Comparison of ENCODE assay signal across 2 cellular contexts in the genomic region with DNA sequence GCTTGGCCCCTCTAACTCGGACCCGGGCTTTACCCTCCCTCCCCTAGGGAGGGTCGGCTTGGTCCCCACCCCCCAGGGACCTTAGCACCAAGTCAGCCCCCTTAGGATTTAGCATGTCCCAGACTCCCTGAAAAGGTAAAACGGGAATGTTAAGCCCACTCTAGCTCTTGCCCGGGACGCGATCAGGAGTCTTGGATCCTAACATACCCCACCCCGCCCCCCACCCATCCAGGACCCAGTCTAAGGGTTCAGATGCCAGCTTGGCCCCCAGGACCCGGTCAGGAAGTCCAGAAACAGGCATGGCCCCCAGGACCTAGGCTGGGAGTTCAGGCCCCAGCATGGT.
TF ChIP-seq lines count a peak whose summit lies in the region.

No MANE protein-coding gene starts in this region.

TF ChIP-seq in HEK293, 187 proteins besides CTCF, POLR2A, EP300 and RAD21:
- no peak for TF ChIP-seq PRDM1 (tag by site-specific recombination; IDR thresholded peaks at IDR 0.05)
- peak; percentile 79 for TF ChIP-seq ZBTB48 (tag by site-specific recombination; IDR thresholded peaks at IDR 0.05)
- TF ChIP-seq ZNF624 (tag by site-specific recombination; IDR thresholded peaks at IDR 0.05): no peak
- TF ChIP-seq TCF7L2 (IDR thresholded peaks at IDR 0.05; ENCODE audit: borderline replicate concordance, low read depth, low read length): no peak
- no peak for TF ChIP-seq ZNF37A (tag by site-specific recombination; IDR thresholded peaks at IDR 0.05)
- TF ChIP-seq KLF10 (tag by site-specific recombination; IDR thresholded peaks at IDR 0.05): 0 out of 2 replicates have a peak, but pooled peaks have one; percentile 1
TF ChIP-seq in HEK293: peak in this region for 2.

TF ChIP-seq in HepG2, 621 proteins besides CTCF, POLR2A, EP300 and RAD21:
- TF ChIP-seq, protein P1, sequence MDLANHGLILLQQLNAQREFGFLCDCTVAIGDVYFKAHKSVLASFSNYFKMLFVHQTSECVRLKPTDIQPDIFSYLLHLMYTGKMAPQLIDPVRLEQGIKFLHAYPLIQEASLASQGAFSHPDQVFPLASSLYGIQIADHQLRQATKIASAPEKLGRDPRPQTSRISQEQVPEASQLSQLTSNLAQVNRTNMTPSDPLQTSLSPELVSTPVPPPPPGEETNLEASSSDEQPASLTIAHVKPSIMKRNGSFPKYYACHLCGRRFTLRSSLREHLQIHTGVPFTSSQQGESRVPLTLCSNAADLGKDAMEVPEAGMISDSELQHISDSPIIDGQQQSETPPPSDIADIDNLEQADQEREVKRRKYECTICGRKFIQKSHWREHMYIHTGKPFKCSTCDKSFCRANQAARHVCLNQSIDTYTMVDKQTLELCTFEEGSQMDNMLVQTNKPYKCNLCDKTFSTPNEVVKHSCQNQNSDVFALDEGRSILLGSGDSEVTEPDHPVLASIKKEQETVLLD (CRISPR knock-in tag; IDR thresholded peaks at IDR 0.05; ENCODE audit: low read depth): 0 out of 2 replicates have a peak, but pooled peaks have one; percentile 1
- TF ChIP-seq RCOR2 (CRISPR knock-in tag; IDR thresholded peaks at IDR 0.05): no peak
- TF ChIP-seq, protein P2, sequence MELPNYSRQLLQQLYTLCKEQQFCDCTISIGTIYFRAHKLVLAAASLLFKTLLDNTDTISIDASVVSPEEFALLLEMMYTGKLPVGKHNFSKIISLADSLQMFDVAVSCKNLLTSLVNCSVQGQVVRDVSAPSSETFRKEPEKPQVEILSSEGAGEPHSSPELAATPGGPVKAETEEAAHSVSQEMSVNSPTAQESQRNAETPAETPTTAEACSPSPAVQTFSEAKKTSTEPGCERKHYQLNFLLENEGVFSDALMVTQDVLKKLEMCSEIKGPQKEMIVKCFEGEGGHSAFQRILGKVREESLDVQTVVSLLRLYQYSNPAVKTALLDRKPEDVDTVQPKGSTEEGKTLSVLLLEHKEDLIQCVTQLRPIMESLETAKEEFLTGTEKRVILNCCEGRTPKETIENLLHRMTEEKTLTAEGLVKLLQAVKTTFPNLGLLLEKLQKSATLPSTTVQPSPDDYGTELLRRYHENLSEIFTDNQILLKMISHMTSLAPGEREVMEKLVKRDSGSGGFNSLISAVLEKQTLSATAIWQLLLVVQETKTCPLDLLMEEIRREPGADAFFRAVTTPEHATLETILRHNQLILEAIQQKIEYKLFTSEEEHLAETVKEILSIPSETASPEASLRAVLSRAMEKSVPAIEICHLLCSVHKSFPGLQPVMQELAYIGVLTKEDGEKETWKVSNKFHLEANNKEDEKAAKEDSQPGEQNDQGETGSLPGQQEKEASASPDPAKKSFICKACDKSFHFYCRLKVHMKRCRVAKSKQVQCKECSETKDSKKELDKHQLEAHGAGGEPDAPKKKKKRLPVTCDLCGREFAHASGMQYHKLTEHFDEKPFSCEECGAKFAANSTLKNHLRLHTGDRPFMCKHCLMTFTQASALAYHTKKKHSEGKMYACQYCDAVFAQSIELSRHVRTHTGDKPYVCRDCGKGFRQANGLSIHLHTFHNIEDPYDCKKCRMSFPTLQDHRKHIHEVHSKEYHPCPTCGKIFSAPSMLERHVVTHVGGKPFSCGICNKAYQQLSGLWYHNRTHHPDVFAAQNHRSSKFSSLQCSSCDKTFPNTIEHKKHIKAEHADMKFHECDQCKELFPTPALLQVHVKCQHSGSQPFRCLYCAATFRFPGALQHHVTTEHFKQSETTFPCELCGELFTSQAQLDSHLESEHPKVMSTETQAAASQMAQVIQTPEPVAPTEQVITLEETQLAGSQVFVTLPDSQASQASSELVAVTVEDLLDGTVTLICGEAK (IDR thresholded peaks at IDR 0.05): no peak
- TF ChIP-seq, protein P2 (CRISPR knock-in tag; IDR thresholded peaks at IDR 0.05): peak; percentile 7; the same call in 1 of the 2 replicates
- 0 out of 2 replicates have a peak, but pooled peaks have one; percentile 8 for TF ChIP-seq ZBTB7B (CRISPR knock-in tag; IDR thresholded peaks at IDR 0.05)
- peak; percentile 3; the same call in 1 of the 2 replicates for TF ChIP-seq KDM5B (CRISPR knock-in tag; IDR thresholded peaks at IDR 0.05; ENCODE audit: borderline replicate concordance)
- no peak for TF ChIP-seq ZSCAN9 (CRISPR knock-in tag; IDR thresholded peaks at IDR 0.05; ENCODE audit: borderline replicate concordance)
- 0 out of 2 replicates have a peak, but pooled peaks have one; percentile 6 for TF ChIP-seq MTA1 (CRISPR knock-in tag; IDR thresholded peaks at IDR 0.05; ENCODE audit: borderline replicate concordance)
- no peak for TF ChIP-seq SRSF1 (optimal IDR thresholded peaks at IDR 0.05; ENCODE audit: low read depth, low read length)
- TF ChIP-seq ZNF160 (CRISPR knock-in tag; IDR thresholded peaks at IDR 0.05): 0 out of 2 replicates have a peak, but pooled peaks have one; percentile 17
- 0 out of 2 replicates have a peak, but pooled peaks have one; percentile 9 for TF ChIP-seq AHR (CRISPR knock-in tag; IDR thresholded peaks at IDR 0.05)
- TF ChIP-seq, protein P3, sequence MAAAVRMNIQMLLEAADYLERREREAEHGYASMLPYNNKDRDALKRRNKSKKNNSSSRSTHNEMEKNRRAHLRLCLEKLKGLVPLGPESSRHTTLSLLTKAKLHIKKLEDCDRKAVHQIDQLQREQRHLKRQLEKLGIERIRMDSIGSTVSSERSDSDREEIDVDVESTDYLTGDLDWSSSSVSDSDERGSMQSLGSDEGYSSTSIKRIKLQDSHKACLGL (CRISPR knock-in tag; IDR thresholded peaks at IDR 0.05): peak; percentile 26; the same call in 1 of the 2 replicates
- TF ChIP-seq, protein P4, sequence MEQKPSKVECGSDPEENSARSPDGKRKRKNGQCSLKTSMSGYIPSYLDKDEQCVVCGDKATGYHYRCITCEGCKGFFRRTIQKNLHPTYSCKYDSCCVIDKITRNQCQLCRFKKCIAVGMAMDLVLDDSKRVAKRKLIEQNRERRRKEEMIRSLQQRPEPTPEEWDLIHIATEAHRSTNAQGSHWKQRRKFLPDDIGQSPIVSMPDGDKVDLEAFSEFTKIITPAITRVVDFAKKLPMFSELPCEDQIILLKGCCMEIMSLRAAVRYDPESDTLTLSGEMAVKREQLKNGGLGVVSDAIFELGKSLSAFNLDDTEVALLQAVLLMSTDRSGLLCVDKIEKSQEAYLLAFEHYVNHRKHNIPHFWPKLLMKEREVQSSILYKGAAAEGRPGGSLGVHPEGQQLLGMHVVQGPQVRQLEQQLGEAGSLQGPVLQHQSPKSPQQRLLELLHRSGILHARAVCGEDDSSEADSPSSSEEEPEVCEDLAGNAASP (CRISPR knock-in tag; IDR thresholded peaks at IDR 0.05; ENCODE audit: borderline replicate concordance): no peak
- TF ChIP-seq, protein P5, sequence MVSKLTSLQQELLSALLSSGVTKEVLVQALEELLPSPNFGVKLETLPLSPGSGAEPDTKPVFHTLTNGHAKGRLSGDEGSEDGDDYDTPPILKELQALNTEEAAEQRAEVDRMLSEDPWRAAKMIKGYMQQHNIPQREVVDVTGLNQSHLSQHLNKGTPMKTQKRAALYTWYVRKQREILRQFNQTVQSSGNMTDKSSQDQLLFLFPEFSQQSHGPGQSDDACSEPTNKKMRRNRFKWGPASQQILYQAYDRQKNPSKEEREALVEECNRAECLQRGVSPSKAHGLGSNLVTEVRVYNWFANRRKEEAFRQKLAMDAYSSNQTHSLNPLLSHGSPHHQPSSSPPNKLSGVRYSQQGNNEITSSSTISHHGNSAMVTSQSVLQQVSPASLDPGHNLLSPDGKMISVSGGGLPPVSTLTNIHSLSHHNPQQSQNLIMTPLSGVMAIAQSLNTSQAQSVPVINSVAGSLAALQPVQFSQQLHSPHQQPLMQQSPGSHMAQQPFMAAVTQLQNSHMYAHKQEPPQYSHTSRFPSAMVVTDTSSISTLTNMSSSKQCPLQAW (CRISPR knock-in tag; IDR thresholded peaks at IDR 0.05): 0 out of 2 replicates have a peak, but pooled peaks have one; percentile 10
